ENCODE assay signal across 8 cellular contexts in genomic region chr22:38262051-38262795, GRCh38. TPM values are rescaled to one million over a fixed set of nuclear protein-coding genes. Genes with fewer than 3 reads are reported as not detected.
DNase-seq lines count a peak whose midpoint lies in the region; ATAC-seq and TF ChIP-seq lines count a peak whose summit lies in the region.

No MANE protein-coding gene starts in this region.

- H3K79me2 ChIP-seq in OCI-LY1 (ENCODE audit: insufficient read depth, low read length), result no peaks in the 10 kb centered on the region

- TF ChIP-seq CTCF in GM06990 (IDR thresholded peaks at IDR 0.05; ENCODE audit: insufficient read depth, low read length, poor library complexity, severe bottlenecking) (peak; percentile 88), OCI-LY1 (IDR thresholded peaks at IDR 0.05; ENCODE audit: low read length) (peak; percentile 82), right atrium auricular region (IDR thresholded peaks at IDR 0.05) (peak; percentile 31 to 73)

- no peaks in the 10 kb centered on the region for H3K36me3 Mint-ChIP-seq in activated naive CD4-positive, alpha-beta T cell treated with anti-CD3 and anti-CD28 coated beads, Interleukin-2, amount 50 U/mL, for 72 hours

- H3K4me1 ChIP-seq in OCI-LY1 (ENCODE audit: insufficient read depth, low read length, severe bottlenecking), result peaks cover 17% of the 10 kb centered on the region
- peaks cover 0 to 92% of the 10 kb centered on the region in 2 donors for H3K4me1 ChIP-seq in right atrium auricular region
- peaks cover 56 to 77% (median 70%) of the 10 kb centered on the region in 3 donors for H3K4me1 ChIP-seq in skeletal muscle tissue (ENCODE audit: control insufficient read depth in 3 of 3, insufficient read depth in 3 of 3, low read length in 3 of 3)

- peak; percentile 67 for DNase-seq in GM06990 (ENCODE audit: extremely low read depth, insufficient read length)
- DNase-seq in activated naive CD4-positive, alpha-beta T cell treated with anti-CD3 and anti-CD28 coated beads, Interleukin-2, amount 50 U/mL, for 72 hours (ENCODE audit: low spot score in 2 of 2), result peak in 1 of 2 donors; percentile 55
- no peak for DNase-seq in right atrium auricular region (ENCODE audit: low spot score)
- DNase-seq in LoVo (ENCODE audit: low spot score), result no peak

- H3K4me3 ChIP-seq in GM06990 (replicated peaks; ENCODE audit: low read depth, low read length) (no peak overlapping the region), OCI-LY1 (ENCODE audit: low read depth, low read length, poor library complexity, severe bottlenecking) (no peak overlapping the region), right atrium auricular region (no peak overlapping the region), skeletal muscle tissue (ENCODE audit: low read length in 3 of 3) (peak overlapping the region in 1 of 3 donors; percentile 19)

- no peak overlapping the region for H2AFZ ChIP-seq in OCI-LY1 (ENCODE audit: low read length)

- no peaks in the 10 kb centered on the region for H3K9me2 ChIP-seq in OCI-LY1 (ENCODE audit: low read depth, low read length)

- no peak overlapping the region for H3K4me2 ChIP-seq in OCI-LY1 (ENCODE audit: low read length)

- H3F3A ChIP-seq in OCI-LY1 (ENCODE audit: insufficient read depth, low read length), result no peaks in the 10 kb centered on the region

- no peaks in the 10 kb centered on the region for H3K9me3 Mint-ChIP-seq in activated naive CD4-positive, alpha-beta T cell treated with anti-CD3 and anti-CD28 coated beads, Interleukin-2, amount 50 U/mL, for 72 hours

- H3K27me3 ChIP-seq in GM06990 (replicated peaks; ENCODE audit: control insufficient read depth, insufficient read depth, low read length) (no peaks in the 10 kb centered on the region), OCI-LY1 (ENCODE audit: insufficient read depth, low read length) (no peaks in the 10 kb centered on the region), right atrium auricular region (no peaks in the 10 kb centered on the region), skeletal muscle tissue (ENCODE audit: control insufficient read depth in 3 of 3, insufficient read depth in 3 of 3, low read length in 3 of 3) (no peaks in the 10 kb centered on the region)

- H3K27ac ChIP-seq in OCI-LY1 (ENCODE audit: low read depth, low read length, poor library complexity, severe bottlenecking) (no peak overlapping the region), right atrium auricular region (peak overlapping the region; percentile 71 to 86), skeletal muscle tissue (ENCODE audit: low read depth, low read length) (peak overlapping the region; percentile 70)

- ATAC-seq in activated naive CD4-positive, alpha-beta T cell treated with anti-CD3 and anti-CD28 coated beads, Interleukin-2, amount 50 U/mL, for 72 hours, result peak; percentile 54 to 70
- ATAC-seq in HG03521 (IDR thresholded peaks at IDR 0.05; ENCODE audit: unreplicated experiment) (no peak), HG02588 (IDR thresholded peaks at IDR 0.05; ENCODE audit: unreplicated experiment) (no peak)

- H3K9ac ChIP-seq in OCI-LY1 (ENCODE audit: low read length) (no peak overlapping the region), skeletal muscle tissue (ENCODE audit: low read depth in 1 of 3, low read length in 3 of 3) (peak overlapping the region; percentile 50 to 69 (median 66))

- peak overlapping the region in 1 of 2 donors; percentile 80 for H3K27ac Mint-ChIP-seq in activated naive CD4-positive, alpha-beta T cell treated with anti-CD3 and anti-CD28 coated beads, Interleukin-2, amount 50 U/mL, for 72 hours

- H3K9me3 ChIP-seq in OCI-LY1 (ENCODE audit: low read length) (no peaks in the 10 kb centered on the region), right atrium auricular region (no peaks in the 10 kb centered on the region), skeletal muscle tissue (ENCODE audit: control insufficient read depth in 3 of 3, low read length in 3 of 3) (no peaks in the 10 kb centered on the region)

- H3K36me3 ChIP-seq in GM06990 (ENCODE audit: control insufficient read depth, insufficient read depth, low read length), result no peaks in the 10 kb centered on the region
- H3K36me3 ChIP-seq in OCI-LY1 (ENCODE audit: insufficient read depth, low read length), result no peaks in the 10 kb centered on the region; the same call in 1 of the 2 replicates
- H3K36me3 ChIP-seq in right atrium auricular region, result peaks cover 8% of the 10 kb centered on the region
- peaks cover 0 to 3% (median 0%) of the 10 kb centered on the region in 3 donors for H3K36me3 ChIP-seq in skeletal muscle tissue (ENCODE audit: control insufficient read depth in 3 of 3, insufficient read depth in 3 of 3, low read length in 3 of 3)

- H4K20me1 ChIP-seq in OCI-LY1 (ENCODE audit: insufficient read depth, low read length), result no peaks in the 10 kb centered on the region

RNA-seq across cellular contexts. Expression of gene TMEM184B, which starts 10.6 kb away (rescaled TPM):
- total RNA-seq in activated naive CD4-positive, alpha-beta T cell treated with anti-CD3 and anti-CD28 coated beads, Interleukin-2, amount 50 U/mL, for 72 hours, result 10 to 100 TPM; 21.4 to 22.0 TPM
- 10 to 100 TPM; 51.2 to 76.1 TPM for total RNA-seq in right atrium auricular region
- total RNA-seq in skeletal muscle tissue, result 11.0 TPM

RNA-seq across cellular contexts. Expression of gene CSNK1E, which starts 55.0 kb away (rescaled TPM):
- 100 to 1,000 TPM in 1 of 2 donors, 10 to 100 TPM in 1; 99.6 to 110 TPM for total RNA-seq in activated naive CD4-positive, alpha-beta T cell treated with anti-CD3 and anti-CD28 coated beads, Interleukin-2, amount 50 U/mL, for 72 hours
- 10 to 100 TPM; 41.8 to 78.8 TPM for total RNA-seq in right atrium auricular region
- total RNA-seq in skeletal muscle tissue, result 71.0 TPM

Comparison
In these comparisons a context has a peak if more than half of its experiments do, and no peak if none do; other contexts are left out.
1. ATAC-seq: peak in activated naive CD4-positive, alpha-beta T cell treated with anti-CD3 and anti-CD28 coated beads, Interleukin-2, amount 50 U/mL, for 72 hours (2 of 2); none in HG03521 (single experiment) and HG02588 (single experiment).
2. Peak in every context shown above with its lines, with median percentiles within 50 percentile points of each other: CTCF ChIP-seq.